2 cellular contexts compared by ENCODE assay signal in genomic region chr22:42185915-42186439, GRCh38.
TF ChIP-seq lines count a peak whose summit lies in the region.

No MANE protein-coding gene starts in this region.

TF ChIP-seq in HepG2, 621 proteins besides CTCF, POLR2A, EP300 and RAD21:
- TF ChIP-seq ZSCAN22 (CRISPR knock-in tag; IDR thresholded peaks at IDR 0.05) (no peak), ZNF629 (CRISPR knock-in tag; conservative IDR thresholded peaks at IDR 0.05) (0 out of 2 replicates have a peak, but pooled peaks have one; percentile 17)

TF ChIP-seq in GM12878, 131 proteins besides CTCF, POLR2A, EP300 and RAD21:
- peak; percentile 29; the same call in 1 of the 2 replicates for TF ChIP-seq IKZF1 (conservative IDR thresholded peaks at IDR 0.05)
- no peak for TF ChIP-seq USF2 (IDR thresholded peaks at IDR 0.05; ENCODE audit: borderline replicate concordance, low read depth, low read length)
- 0 out of 2 replicates have a peak, but pooled peaks have one; percentile 11 for TF ChIP-seq RAD51 (IDR thresholded peaks at IDR 0.05)
- no peak for TF ChIP-seq ESRRA (IDR thresholded peaks at IDR 0.05; ENCODE audit: low read length)
- TF ChIP-seq RELA (IDR thresholded peaks at IDR 0.05; ENCODE audit: borderline replicate concordance, partially characterized antibody) = no peak
- no peak for TF ChIP-seq NFYA (IDR thresholded peaks at IDR 0.05; ENCODE audit: borderline replicate concordance, low read depth, low read length)
- no peak for TF ChIP-seq BACH1 (IDR thresholded peaks at IDR 0.05; ENCODE audit: borderline replicate concordance)
- TF ChIP-seq MTA2 (IDR thresholded peaks at IDR 0.05; ENCODE audit: low read depth) = 0 out of 2 replicates have a peak, but pooled peaks have one; percentile 34
- no peak for TF ChIP-seq SUZ12 (IDR thresholded peaks at IDR 0.05; ENCODE audit: unreplicated experiment)
- no peak for TF ChIP-seq ELK1 (IDR thresholded peaks at IDR 0.05; ENCODE audit: low read depth, low read length)
- TF ChIP-seq ATF7 (IDR thresholded peaks at IDR 0.05; ENCODE audit: low read depth) = peak; percentile 36; the same call in 1 of the 2 replicates
- peak in 1 of 2 experiments; percentile 70; a peak in 1 of 4 replicates for TF ChIP-seq BHLHE40 (IDR thresholded peaks at IDR 0.05; ENCODE audit: borderline replicate concordance in 1 of 2, low read depth in 2 of 2, low read length in 1 of 2)
- no peak for TF ChIP-seq POU2F2 (IDR thresholded peaks at IDR 0.05; ENCODE audit: borderline replicate concordance, low read depth, low read length)
- peak; percentile 74 for TF ChIP-seq NR2F1 (conservative IDR thresholded peaks at IDR 0.05)
- peak; percentile 30; the same call in 1 of the 2 replicates for TF ChIP-seq ZNF384 (IDR thresholded peaks at IDR 0.05; ENCODE audit: borderline replicate concordance, low read depth, low read length)
